In genomic region chr19:50506700-50507099, GRCh38 we compare ENCODE assay signal across 1 cellular context.
TF ChIP-seq lines count a peak whose summit lies in the region.

No MANE protein-coding gene starts in this region.

TF ChIP-seq in HEK293, 187 proteins besides CTCF, POLR2A, EP300 and RAD21 (continued from another document):
- TF ChIP-seq ZNF670 (tag by site-specific recombination; IDR thresholded peaks at IDR 0.05; ENCODE audit: low read depth) (no peak), ZNF777 (tag by site-specific recombination; IDR thresholded peaks at IDR 0.05; ENCODE audit: borderline replicate concordance) (no peak), INSM2 (tag by site-specific recombination; IDR thresholded peaks at IDR 0.05) (no peak), ZBTB1 (tag by site-specific recombination; IDR thresholded peaks at IDR 0.05) (no peak), ZNF18 (tag by site-specific recombination; IDR thresholded peaks at IDR 0.05) (no peak), PRDM2 (tag by site-specific recombination; IDR thresholded peaks at IDR 0.05; ENCODE audit: borderline replicate concordance) (no peak), ZNF645 (tag by site-specific recombination; IDR thresholded peaks at IDR 0.05) (no peak), PRDM10 (tag by site-specific recombination; IDR thresholded peaks at IDR 0.05) (no peak), ZNF341 (tag by site-specific recombination; IDR thresholded peaks at IDR 0.05; ENCODE audit: low read depth) (no peak)
- TF ChIP-seq, protein P1, sequence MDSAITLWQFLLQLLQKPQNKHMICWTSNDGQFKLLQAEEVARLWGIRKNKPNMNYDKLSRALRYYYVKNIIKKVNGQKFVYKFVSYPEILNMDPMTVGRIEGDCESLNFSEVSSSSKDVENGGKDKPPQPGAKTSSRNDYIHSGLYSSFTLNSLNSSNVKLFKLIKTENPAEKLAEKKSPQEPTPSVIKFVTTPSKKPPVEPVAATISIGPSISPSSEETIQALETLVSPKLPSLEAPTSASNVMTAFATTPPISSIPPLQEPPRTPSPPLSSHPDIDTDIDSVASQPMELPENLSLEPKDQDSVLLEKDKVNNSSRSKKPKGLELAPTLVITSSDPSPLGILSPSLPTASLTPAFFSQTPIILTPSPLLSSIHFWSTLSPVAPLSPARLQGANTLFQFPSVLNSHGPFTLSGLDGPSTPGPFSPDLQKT (IDR thresholded peaks at IDR 0.05; ENCODE audit: borderline replicate concordance, low read depth, low read length), result no peak
TF ChIP-seq in HEK293: peak in this region for 3.
